7 cellular contexts compared by ENCODE assay signal in genomic region chr21:32585970-32586369, GRCh38. TPM values are rescaled to one million over a fixed set of nuclear protein-coding genes. Genes with fewer than 3 reads are reported as not detected.
"Had no signal": no experiment of that assay in that cellular context is flagged by ENCODE, and none has a peak within 500 bp of the region (broad histone marks: within the 10 kb centered on the region; RNA-seq: fewer than 3 reads in every experiment).

No MANE protein-coding gene starts in this region.

- H3K27ac ChIP-seq: HL-60 had no signal

- DNase-seq: IMR-90, KBM-7, KG1 had no signal

- FAIRE-seq: HepG2, HTR-8/SVneo had no signal

RNA-seq across cellular contexts. Expression of gene TCP10L, which starts 0.6 kb away (rescaled TPM):
- total RNA-seq: HT-29, IMR-90 had no signal
